ENCODE assay signal across 10 cellular contexts in the genomic region with DNA sequence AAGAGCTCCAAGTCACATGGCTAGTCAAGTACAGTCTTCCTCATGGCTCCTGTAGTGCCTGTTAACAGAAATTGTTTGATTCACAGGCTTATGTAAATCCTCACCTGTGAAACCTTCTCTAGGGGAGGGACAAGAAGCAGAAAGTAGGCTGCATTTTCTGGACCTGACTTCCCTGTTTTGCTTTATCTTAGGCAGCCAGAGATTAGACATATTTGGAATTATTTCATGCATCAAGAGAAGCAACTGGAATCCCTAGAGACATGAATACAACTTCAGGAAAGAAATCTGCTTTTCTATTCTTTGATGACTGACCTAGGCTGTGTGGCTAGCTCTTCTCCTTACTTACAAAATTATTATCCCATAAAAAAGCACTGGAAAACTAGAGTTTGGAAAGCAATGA. TPM values are rescaled to one million over a fixed set of nuclear protein-coding genes. Genes with fewer than 3 reads are reported as not detected.
DNase-seq lines count a peak whose midpoint lies in the region; ATAC-seq, FAIRE-seq and TF ChIP-seq lines count a peak whose summit lies in the region.
"Had no signal": no experiment of that assay in that cellular context is flagged by ENCODE, and none has a peak within 500 bp of the region (broad histone marks: within the 10 kb centered on the region; RNA-seq: fewer than 3 reads in every experiment).

No MANE protein-coding gene starts in this region.

- peaks cover 25% of the 10 kb centered on the region for H3K4me1 ChIP-seq in A549

- DNase-seq in A549 (ENCODE audit: low read depth in 1 of 2, low spot score in 1 of 2) = no peak
- DNase-seq in NCI-H69 (lab: John Stamatoyannopoulos, UW) = peak; percentile 27
- no peak for DNase-seq in natural killer cell treated with Interleukin-12 subunit alpha and Interleukin-12 subunit beta and Interleukin-15 and Interleukin-18, amount 100 ng/mL, for 72 hours (ENCODE audit: low spot score)
- no peak for DNase-seq in OCI-M2 (lab: John Stamatoyannopoulos, UW; ENCODE audit: unreplicated experiment)
- no peak for DNase-seq in cerebellar nuclear complex (lab: John Stamatoyannopoulos, UW)
- no peak for DNase-seq in activated naive CD4-positive, alpha-beta T cell treated with anti-CD3 and anti-CD28 coated beads, Interleukin-2, amount 10 ng/mL, durations not matched to agents 7 days and 5 days
- DNase-seq: DND-41 had no signal

- no peaks in the 10 kb centered on the region for H3K36me3 Mint-ChIP-seq in natural killer cell treated with Interleukin-12 subunit alpha and Interleukin-12 subunit beta and Interleukin-15 and Interleukin-18, amount 100 ng/mL, for 72 hours
- peaks cover 19% of the 10 kb centered on the region for H3K36me3 Mint-ChIP-seq in activated naive CD4-positive, alpha-beta T cell treated with anti-CD3 and anti-CD28 coated beads, Interleukin-2, amount 10 ng/mL, durations not matched to agents 7 days and 5 days
- H3K36me3 Mint-ChIP-seq: WTC11 had no signal

- FAIRE-seq in A549 (lab: Jason Lieb, UNC) = no peak

- H3K4me2 ChIP-seq in A549 = peak overlapping the region; percentile 39

- peak overlapping the region; percentile 76 to 80 for H3K27ac Mint-ChIP-seq in natural killer cell treated with Interleukin-12 subunit alpha and Interleukin-12 subunit beta and Interleukin-15 and Interleukin-18, amount 100 ng/mL, for 72 hours
- H3K27ac Mint-ChIP-seq in activated naive CD4-positive, alpha-beta T cell treated with anti-CD3 and anti-CD28 coated beads, Interleukin-2, amount 10 ng/mL, durations not matched to agents 7 days and 5 days = no peak overlapping the region
- H3K27ac Mint-ChIP-seq: WTC11 had no signal

- TF ChIP-seq CTCF in A549 (IDR thresholded peaks at IDR 0.05) = no peak

- no peaks in the 10 kb centered on the region for H3K27me3 Mint-ChIP-seq in natural killer cell treated with Interleukin-12 subunit alpha and Interleukin-12 subunit beta and Interleukin-15 and Interleukin-18, amount 100 ng/mL, for 72 hours
- no peaks in the 10 kb centered on the region for H3K27me3 Mint-ChIP-seq in activated naive CD4-positive, alpha-beta T cell treated with anti-CD3 and anti-CD28 coated beads, Interleukin-2, amount 10 ng/mL, durations not matched to agents 7 days and 5 days

- peak overlapping the region; percentile 4 to 81; a peak in 2 of 6 replicates for H3K27ac ChIP-seq in A549

- TF ChIP-seq RAD21 in A549 (conservative IDR thresholded peaks at IDR 0.05 in 1 of 2, IDR thresholded peaks at IDR 0.05 in 1 of 2) = no peak

- ATAC-seq in A549 (no peak; a peak in 3 of 6 replicates), esophagus mucosa (peak; percentile 29), HG03175 (IDR thresholded peaks at IDR 0.05; ENCODE audit: unreplicated experiment) (no peak)
- no peak for ATAC-seq in natural killer cell treated with Interleukin-12 subunit alpha and Interleukin-12 subunit beta and Interleukin-15 and Interleukin-18, amount 100 ng/mL, for 72 hours
- ATAC-seq: WTC11 had no signal

- no peak overlapping the region for H3K4me3 ChIP-seq in A549

- H3K4me3 Mint-ChIP-seq in natural killer cell treated with Interleukin-12 subunit alpha and Interleukin-12 subunit beta and Interleukin-15 and Interleukin-18, amount 100 ng/mL, for 72 hours = peak overlapping the region; percentile 36
- no peak overlapping the region for H3K4me3 Mint-ChIP-seq in activated naive CD4-positive, alpha-beta T cell treated with anti-CD3 and anti-CD28 coated beads, Interleukin-2, amount 10 ng/mL, durations not matched to agents 7 days and 5 days
- H3K4me3 Mint-ChIP-seq: WTC11 had no signal

- TF ChIP-seq EP300 in A549 (IDR thresholded peaks at IDR 0.05) = no peak

- no peaks in the 10 kb centered on the region for H3K9me3 ChIP-seq in A549

- CTCF ChIA-PET in A549 (lab: Yijun Ruan, JAX) = interaction anchor here (0.7 to 1.5 kb wide), 5 partner anchors 15 to 369 kb away, joined by 3 to 6 read pairs (median 4); no protein-coding TSS in a partner anchor
- CTCF ChIA-PET in activated naive CD4-positive, alpha-beta T cell treated with anti-CD3 and anti-CD28 coated beads, Interleukin-2, amount 10 ng/mL, durations not matched to agents 7 days and 5 days (lab: Charles Lee) = interaction anchor here (0.6 to 1.6 kb wide), 3 partner anchors 9 to 119 kb away, joined by 3 to 4 read pairs (median 3); no protein-coding TSS in a partner anchor

- POLR2A ChIA-PET in A549 (lab: Yijun Ruan, JAX) = interaction anchor here (1.5 kb wide), 1 partner anchor 52 kb away, joined by 7 read pairs; a partner anchor contains a TSS

- peaks cover 40 to 64% of the 10 kb centered on the region in 2 donors for H3K4me1 Mint-ChIP-seq in natural killer cell treated with Interleukin-12 subunit alpha and Interleukin-12 subunit beta and Interleukin-15 and Interleukin-18, amount 100 ng/mL, for 72 hours (ENCODE audit: low read depth in 2 of 2)
- H3K4me1 Mint-ChIP-seq in activated naive CD4-positive, alpha-beta T cell treated with anti-CD3 and anti-CD28 coated beads, Interleukin-2, amount 10 ng/mL, durations not matched to agents 7 days and 5 days = peaks cover 19% of the 10 kb centered on the region

- no peaks in the 10 kb centered on the region for H3K9me3 Mint-ChIP-seq in natural killer cell treated with Interleukin-12 subunit alpha and Interleukin-12 subunit beta and Interleukin-15 and Interleukin-18, amount 100 ng/mL, for 72 hours
- H3K9me3 Mint-ChIP-seq in activated naive CD4-positive, alpha-beta T cell treated with anti-CD3 and anti-CD28 coated beads, Interleukin-2, amount 10 ng/mL, durations not matched to agents 7 days and 5 days = no peaks in the 10 kb centered on the region
- H3K9me3 Mint-ChIP-seq: WTC11 had no signal

- no peak for TF ChIP-seq POLR2A in A549 (IDR thresholded peaks at IDR 0.05; ENCODE audit: low read length)

TF ChIP-seq in A549, 52 proteins besides CTCF, POLR2A, EP300 and RAD21:
- no peak for TF ChIP-seq KDM5A (IDR thresholded peaks at IDR 0.05)
- no peak for TF ChIP-seq RCOR1 (IDR thresholded peaks at IDR 0.05; ENCODE audit: low read depth, low read length)
- TF ChIP-seq PHF8 (IDR thresholded peaks at IDR 0.05; ENCODE audit: borderline replicate concordance, low read depth) = no peak
- TF ChIP-seq HDAC2 (IDR thresholded peaks at IDR 0.05) = no peak
- TF ChIP-seq RARB (CRISPR knock-in tag; IDR thresholded peaks at IDR 0.05) = no peak
- TF ChIP-seq JUN (IDR thresholded peaks at IDR 0.05) = no peak
- TF ChIP-seq TFCP2L1 (CRISPR knock-in tag; IDR thresholded peaks at IDR 0.05) = no peak
- TF ChIP-seq FOSB (CRISPR knock-in tag; IDR thresholded peaks at IDR 0.05) = no peak
- no peak for TF ChIP-seq TP53 (CRISPR knock-in tag; IDR thresholded peaks at IDR 0.05)
- no peak for TF ChIP-seq HOXB5 (CRISPR knock-in tag; IDR thresholded peaks at IDR 0.05)

RNA-seq across cellular contexts. Expression of a gene that starts 52.3 kb away (rescaled TPM):
- polyA plus RNA-seq in A549 (2011; rRNA removed) = 223 and 257 TPM in 2 replicates
- polyA plus RNA-seq in A549 (2012; cell fraction: cytosol; rRNA removed) = 48.9 and 52.6 TPM in 2 replicates
- polyA plus RNA-seq in A549 (2012; cell fraction: nucleus; rRNA removed) = 39.1 and 51.1 TPM in 2 replicates
- 150 to 172 TPM (median 163 TPM) in 3 replicates for polyA plus RNA-seq in A549 (2017; fragmentation: RNase III; extraction: RNeasy Plus Mini Kit Qiagen cat#74134 plus additional on column Dnase treatment)
- polyA minus RNA-seq in A549 (2011; rRNA and poly(A)+ RNA removed) = 111 and 112 TPM in 2 replicates
- total RNA-seq in esophagus mucosa = 433 TPM
- 100 to 1,000 TPM in 1 of 2 donors, 10 to 100 TPM in 1; 86.3 to 101 TPM for total RNA-seq in natural killer cell treated with Interleukin-12 subunit alpha and Interleukin-12 subunit beta and Interleukin-15 and Interleukin-18, amount 100 ng/mL, for 72 hours
